Comparison of ENCODE assay signal across 10 cellular contexts in genomic region chr3:197520311-197521276, GRCh38. TPM values are rescaled to one million over a fixed set of nuclear protein-coding genes. Genes with fewer than 3 reads are reported as not detected.
DNase-seq lines count a peak whose midpoint lies in the region; ATAC-seq lines count a peak whose summit lies in the region.
"Had no signal": no experiment of that assay in that cellular context is flagged by ENCODE, and none has a peak within 500 bp of the region (broad histone marks: within the 10 kb centered on the region; RNA-seq: fewer than 3 reads in every experiment).

No MANE protein-coding gene starts in this region.

- H3K9me3 Mint-ChIP-seq in T-helper 2 cell treated with Interferon-gamma antibody and Interleukin-4, amounts not matched to agents 5 μg/mL and 100 μg/mL, for 36 hours: peaks cover 4% of the 10 kb centered on the region
- H3K9me3 Mint-ChIP-seq: activated naive CD4-positive, alpha-beta T cell treated with anti-CD3 and anti-CD28 coated beads for 36 hours had no signal

- peaks cover 38% of the 10 kb centered on the region for H3K36me3 Mint-ChIP-seq in T-helper 2 cell treated with Interferon-gamma antibody and Interleukin-4, amounts not matched to agents 5 μg/mL and 100 μg/mL, for 36 hours (ENCODE audit: low read depth)

- H3K27ac ChIP-seq in layer of hippocampus (ENCODE audit: low read depth, low read length): peak overlapping the region; percentile 40
- peak overlapping the region; percentile 73 for H3K27ac ChIP-seq in temporal lobe (ENCODE audit: low read depth, low read length)

- no peak for DNase-seq in T-helper 2 cell treated with Interferon-gamma antibody and Interleukin-4, amounts not matched to agents 5 μg/mL and 100 μg/mL, for 36 hours (ENCODE audit: low spot score)
- DNase-seq in T-helper 2 cell (no peak), amniotic epithelial cell (ENCODE audit: low read depth) (peak; percentile 95), GM03348 (ENCODE audit: low spot score) (no peak)
- DNase-seq in activated CD4-positive, alpha-beta T cell treated with anti-CD3 and anti-CD28 coated beads for 48 hours: no peak
- DNase-seq: activated naive CD4-positive, alpha-beta T cell treated with anti-CD3 and anti-CD28 coated beads for 36 hours; CD4-positive, CD25-positive, alpha-beta regulatory T cell had no signal

- no peak for ATAC-seq in HG02588 (IDR thresholded peaks at IDR 0.05; ENCODE audit: unreplicated experiment)

- no peaks in the 10 kb centered on the region for H3K27me3 ChIP-seq in layer of hippocampus (ENCODE audit: control insufficient read depth, insufficient read depth, low read length)

- peaks cover 10% of the 10 kb centered on the region for H3K4me1 Mint-ChIP-seq in T-helper 2 cell treated with Interferon-gamma antibody and Interleukin-4, amounts not matched to agents 5 μg/mL and 100 μg/mL, for 36 hours (ENCODE audit: low read depth)

- H3K4me3 Mint-ChIP-seq in T-helper 2 cell treated with Interferon-gamma antibody and Interleukin-4, amounts not matched to agents 5 μg/mL and 100 μg/mL, for 36 hours: no peak overlapping the region
- H3K4me3 Mint-ChIP-seq: activated naive CD4-positive, alpha-beta T cell treated with anti-CD3 and anti-CD28 coated beads for 36 hours had no signal

- peak overlapping the region; percentile 62 for H3K27ac Mint-ChIP-seq in T-helper 2 cell treated with Interferon-gamma antibody and Interleukin-4, amounts not matched to agents 5 μg/mL and 100 μg/mL, for 36 hours
- H3K27ac Mint-ChIP-seq: activated naive CD4-positive, alpha-beta T cell treated with anti-CD3 and anti-CD28 coated beads for 36 hours had no signal

- H3K27me3 Mint-ChIP-seq in T-helper 2 cell treated with Interferon-gamma antibody and Interleukin-4, amounts not matched to agents 5 μg/mL and 100 μg/mL, for 36 hours (ENCODE audit: low read depth): no peaks in the 10 kb centered on the region
- H3K27me3 Mint-ChIP-seq: CD4-positive, CD25-positive, alpha-beta regulatory T cell had no signal

RNA-seq across cellular contexts. Expression of gene BDH1, which starts 35.2 kb away (rescaled TPM):
- 10.3 TPM for total RNA-seq in temporal lobe
